ENCODE assay signal across 32 cellular contexts in the genomic region with DNA sequence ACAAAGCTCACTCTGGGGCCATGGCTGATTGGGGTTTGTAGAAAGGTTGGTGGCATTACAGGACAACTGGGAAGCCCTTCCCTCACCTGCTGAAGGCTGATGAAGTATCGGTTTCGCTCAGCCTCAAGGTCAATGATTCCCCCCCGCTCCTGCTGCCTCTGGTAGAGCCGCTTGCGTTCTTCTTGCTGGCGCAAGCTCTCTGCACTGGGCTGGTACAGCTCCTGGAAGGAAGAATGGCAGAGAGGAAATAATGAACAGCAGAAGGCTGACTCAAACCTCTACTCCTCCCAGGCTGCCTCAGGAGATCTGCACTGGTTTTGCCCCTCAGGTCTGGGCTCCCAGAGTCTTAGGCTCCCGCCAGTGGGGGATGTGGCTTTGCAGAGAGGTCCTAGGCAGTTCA.
"Had no signal": no experiment of that assay in that cellular context is flagged by ENCODE, and none has a peak within 500 bp of the region (broad histone marks: within the 10 kb centered on the region; RNA-seq: fewer than 3 reads in every experiment).

No MANE protein-coding gene starts in this region.

- H3K9me3 ChIP-seq: ascending aorta, esophagus muscularis mucosa, gastroesophageal sphincter, heart right ventricle had no signal

- H3K27me3 Mint-ChIP-seq: activated B cell treated with CpG ODN at 0.5 μM for 24 hours; activated CD4-positive, alpha-beta memory T cell treated with anti-CD3 and anti-CD28 coated beads for 36 hours; activated CD4-positive, alpha-beta T cell treated with anti-CD3 and anti-CD28 coated beads for 36 hours; activated CD4-positive, alpha-beta T cell treated with anti-CD3 and anti-CD28 coated beads, Interleukin-2, amount 10 ng/mL, durations not matched to agents 24 days and 14 days; activated CD8-positive, alpha-beta memory T cell treated with anti-CD3 and anti-CD28 coated beads, Interleukin-2, amount 10 ng/mL, durations not matched to agents 7 days and 5 days; activated naive CD8-positive, alpha-beta T cell; central memory CD8-positive, alpha-beta T cell; dendritic cell treated with granulocyte-macrophage colony-stimulating factor and Interleukin-4, amounts not matched to agents 40 ng/mL and 50 ng/mL, for 4 days had no signal

- H3K27ac ChIP-seq: ascending aorta, brain microvascular endothelial cell, coronary artery, dorsolateral prefrontal cortex, esophagus muscularis mucosa, gastroesophageal sphincter, heart right ventricle, hepatocyte, WERI-Rb-1 had no signal

- H3K36me3 Mint-ChIP-seq: activated naive CD8-positive, alpha-beta T cell had no signal

- ATAC-seq: activated CD4-positive, alpha-beta T cell treated with anti-CD3 and anti-CD28 coated beads for 36 hours; activated CD8-positive, alpha-beta memory T cell treated with anti-CD3 and anti-CD28 coated beads, Interleukin-2, amount 10 ng/mL, durations not matched to agents 7 days and 5 days; activated CD8-positive, alpha-beta T cell treated with anti-CD3 and anti-CD28 coated beads, Interleukin-2, amount 10 ng/mL, durations not matched to agents 7 days and 5 days; gastroesophageal sphincter; heart right ventricle had no signal

- DNase-seq: activated B cell treated with CpG ODN at 0.5 μM for 24 hours; activated CD4-positive, alpha-beta memory T cell treated with anti-CD3 and anti-CD28 coated beads for 36 hours; activated CD4-positive, alpha-beta T cell treated with anti-CD3 and anti-CD28 coated beads for 36 hours; activated CD4-positive, alpha-beta T cell treated with anti-CD3 and anti-CD28 coated beads, Interleukin-2, amount 10 ng/mL, durations not matched to agents 24 days and 14 days; activated CD4-positive, CD25-positive, alpha-beta regulatory T cell treated with anti-CD3 and anti-CD28 coated beads, Interleukin-2, amount 50 U/mL, for 72 hours; activated CD8-positive, alpha-beta memory T cell treated with anti-CD3 and anti-CD28 coated beads, Interleukin-2, amount 10 ng/mL, durations not matched to agents 7 days and 5 days; activated CD8-positive, alpha-beta memory T cell treated with anti-CD3 and anti-CD28 coated beads, Interleukin-2, amount 50 U/mL, for 4 hours; activated CD8-positive, alpha-beta T cell treated with anti-CD3 and anti-CD28 coated beads, Interleukin-2, amount 10 ng/mL, durations not matched to agents 7 days and 5 days; activated effector memory CD4-positive, alpha-beta T cell treated with Interleukin-2 at 50 U/mL for 16 hours; activated gamma-delta T cell treated with Interleukin-2 at 50 U/mL for 16 hours; activated naive CD4-positive, alpha-beta T cell treated with anti-CD3 and anti-CD28 coated beads, Interleukin-2, amount 50 U/mL, for 16 hours; activated naive CD4-positive, alpha-beta T cell treated with Interleukin-2 at 50 U/mL for 16 hours; activated T-cell treated with anti-CD3 and anti-CD28 coated beads, Interleukin-2, amount 50 U/mL, for 1 hour; activated T-cell treated with anti-CD3 and anti-CD28 coated beads, Interleukin-2, amount 50 U/mL, for 48 hours; brain microvascular endothelial cell; dorsolateral prefrontal cortex; effector memory CD4-positive, alpha-beta T cell; endodermal cell; erythroblast; foreskin melanocyte; heart right ventricle; T-helper 9 cell; WERI-Rb-1 had no signal

- H3K27me3 ChIP-seq: ascending aorta, brain microvascular endothelial cell, dorsolateral prefrontal cortex, esophagus muscularis mucosa, gastroesophageal sphincter, heart right ventricle, hepatocyte had no signal

- H3K27ac Mint-ChIP-seq: activated B cell treated with CpG ODN at 0.5 μM for 24 hours; activated CD4-positive, alpha-beta memory T cell treated with anti-CD3 and anti-CD28 coated beads for 36 hours; activated CD4-positive, alpha-beta T cell treated with anti-CD3 and anti-CD28 coated beads for 36 hours; activated CD4-positive, alpha-beta T cell treated with anti-CD3 and anti-CD28 coated beads, Interleukin-2, amount 10 ng/mL, durations not matched to agents 24 days and 14 days; activated CD8-positive, alpha-beta memory T cell treated with anti-CD3 and anti-CD28 coated beads, Interleukin-2, amount 10 ng/mL, durations not matched to agents 7 days and 5 days; activated CD8-positive, alpha-beta T cell treated with anti-CD3 and anti-CD28 coated beads, Interleukin-2, amount 10 ng/mL, durations not matched to agents 7 days and 5 days; activated naive CD8-positive, alpha-beta T cell; activated T-helper 1 cell treated with anti-CD3 and anti-CD28 coated beads, Interleukin-12 subunit alpha, Interleukin-12 subunit beta, Interleukin-2, Interleukin-4 antibody, amounts not matched to agents 30 ng/mL and 10 ng/mL and 1 ng/mL, durations not matched to agents 14 hours and 24 hours and 36 hours; dendritic cell treated with granulocyte-macrophage colony-stimulating factor and Interleukin-4, amounts not matched to agents 40 ng/mL and 50 ng/mL, for 4 days; endodermal cell had no signal

- H3K9me3 Mint-ChIP-seq: activated B cell treated with CpG ODN at 0.5 μM for 24 hours; activated CD4-positive, alpha-beta memory T cell treated with anti-CD3 and anti-CD28 coated beads for 36 hours; activated CD4-positive, alpha-beta T cell treated with anti-CD3 and anti-CD28 coated beads, Interleukin-2, amount 10 ng/mL, durations not matched to agents 24 days and 14 days; activated T-helper 1 cell treated with anti-CD3 and anti-CD28 coated beads, Interleukin-12 subunit alpha, Interleukin-12 subunit beta, Interleukin-2, Interleukin-4 antibody, amounts not matched to agents 30 ng/mL and 10 ng/mL and 1 ng/mL, durations not matched to agents 14 hours and 24 hours and 36 hours; central memory CD8-positive, alpha-beta T cell; dendritic cell treated with granulocyte-macrophage colony-stimulating factor and Interleukin-4, amounts not matched to agents 40 ng/mL and 50 ng/mL, for 4 days; endodermal cell had no signal

- H3K4me3 ChIP-seq: ascending aorta, coronary artery, dorsolateral prefrontal cortex, esophagus muscularis mucosa, gastroesophageal sphincter, heart right ventricle, hepatocyte had no signal

- H3K4me3 Mint-ChIP-seq: activated B cell treated with CpG ODN at 0.5 μM for 24 hours; activated CD4-positive, alpha-beta memory T cell treated with anti-CD3 and anti-CD28 coated beads for 36 hours; activated CD4-positive, alpha-beta T cell treated with anti-CD3 and anti-CD28 coated beads for 36 hours; activated CD4-positive, alpha-beta T cell treated with anti-CD3 and anti-CD28 coated beads, Interleukin-2, amount 10 ng/mL, durations not matched to agents 24 days and 14 days; activated CD8-positive, alpha-beta memory T cell treated with anti-CD3 and anti-CD28 coated beads, Interleukin-2, amount 10 ng/mL, durations not matched to agents 7 days and 5 days; activated CD8-positive, alpha-beta T cell treated with anti-CD3 and anti-CD28 coated beads, Interleukin-2, amount 10 ng/mL, durations not matched to agents 7 days and 5 days; activated naive CD8-positive, alpha-beta T cell; activated T-helper 1 cell treated with anti-CD3 and anti-CD28 coated beads, Interleukin-12 subunit alpha, Interleukin-12 subunit beta, Interleukin-2, Interleukin-4 antibody, amounts not matched to agents 30 ng/mL and 10 ng/mL and 1 ng/mL, durations not matched to agents 14 hours and 24 hours and 36 hours; central memory CD8-positive, alpha-beta T cell; dendritic cell treated with granulocyte-macrophage colony-stimulating factor and Interleukin-4, amounts not matched to agents 40 ng/mL and 50 ng/mL, for 4 days; endodermal cell had no signal
